Comparison of ENCODE assay signal across 11 cellular contexts in genomic region chr7:20141666-20142065, GRCh38.
A peak's percentile ranks its signal among the peaks of the same experiment; 100 is the strongest.
DNase-seq lines count a peak whose midpoint lies in the region; FAIRE-seq and TF ChIP-seq lines count a peak whose summit lies in the region.
"Had no signal": no experiment of that assay in that cellular context is flagged by ENCODE, and none has a peak within 500 bp of the region (broad histone marks: within the 10 kb centered on the region; RNA-seq: fewer than 3 reads in every experiment).

No MANE protein-coding gene starts in this region.

- H3K27ac Mint-ChIP-seq in activated T-helper 2 cell treated with anti-CD3 and anti-CD28 coated beads, Interferon-gamma antibody, Interleukin-2, Interleukin-4, amounts not matched to agents 10 μg/mL and 5 μg/mL and 100 μg/mL, durations not matched to agents 14 hours and 24 hours and 36 hours: no peak overlapping the region
- no peak overlapping the region for H3K27ac Mint-ChIP-seq in activated CD4-positive, alpha-beta T cell treated with anti-CD3 and anti-CD28 coated beads, Interleukin-2, amount 10 ng/mL, durations not matched to agents 24 days and 14 days
- H3K27ac Mint-ChIP-seq: activated T-helper 17 cell treated with anti-CD3 and anti-CD28 coated beads, Interleukin-2, amount 50 U/mL, for 72 hours had no signal

- H3K9me3 Mint-ChIP-seq in activated T-helper 2 cell treated with anti-CD3 and anti-CD28 coated beads, Interferon-gamma antibody, Interleukin-2, Interleukin-4, amounts not matched to agents 10 μg/mL and 5 μg/mL and 100 μg/mL, durations not matched to agents 14 hours and 24 hours and 36 hours: no peaks in the 10 kb centered on the region
- no peaks in the 10 kb centered on the region for H3K9me3 Mint-ChIP-seq in activated CD4-positive, alpha-beta T cell treated with anti-CD3 and anti-CD28 coated beads, Interleukin-2, amount 10 ng/mL, durations not matched to agents 24 days and 14 days
- H3K9me3 Mint-ChIP-seq: central memory CD8-positive, alpha-beta T cell had no signal

- TF ChIP-seq CTCF in GM10266 (IDR thresholded peaks at IDR 0.05; ENCODE audit: control insufficient read depth, insufficient read depth, low read depth, missing control alignments): no peak

- DNase-seq in GM10266 (ENCODE audit: extremely low spot score): peak; percentile 18
- DNase-seq in NCI-H1092 treated with DMSO at 0.1 percent for 48 hours (lab: John Stamatoyannopoulos, UW): peak; percentile 36
- peak; percentile 58 for DNase-seq in RPMI7951 (ENCODE audit: low read depth)
- DNase-seq in OCI-M2 (lab: John Stamatoyannopoulos, UW; ENCODE audit: unreplicated experiment): no peak
- DNase-seq in activated T-helper 2 cell treated with anti-CD3 and anti-CD28 coated beads, Interferon-gamma antibody, Interleukin-2, Interleukin-4, amounts not matched to agents 10 μg/mL and 5 μg/mL and 100 μg/mL, durations not matched to agents 14 hours and 24 hours and 36 hours (ENCODE audit: low spot score): no peak
- no peak for DNase-seq in activated CD4-positive, alpha-beta T cell treated with anti-CD3 and anti-CD28 coated beads, Interleukin-2, amount 10 ng/mL, durations not matched to agents 24 days and 14 days
- no peak for DNase-seq in NCI-H1694 treated with DMSO at 0.1 percent for 48 hours (lab: John Stamatoyannopoulos, UW)
- DNase-seq: activated CD4-positive, alpha-beta T cell treated with anti-CD3 and anti-CD28 coated beads for 48 hours had no signal

- FAIRE-seq in islet of Langerhans (lab: Jason Lieb, UNC): peak; percentile 100

- intact Hi-C loops in activated T-helper 2 cell treated with anti-CD3 and anti-CD28 coated beads, Interferon-gamma antibody, Interleukin-2, Interleukin-4, amounts not matched to agents 10 μg/mL and 5 μg/mL and 100 μg/mL, durations not matched to agents 14 hours and 24 hours and 36 hours (cut with micrococcal nuclease): no loop called here
- intact Hi-C loops in activated CD4-positive, alpha-beta T cell treated with anti-CD3 and anti-CD28 coated beads, Interleukin-2, amount 10 ng/mL, durations not matched to agents 24 days and 14 days (cut with micrococcal nuclease): no loop called here

- no peaks in the 10 kb centered on the region for H3K36me3 Mint-ChIP-seq in activated T-helper 2 cell treated with anti-CD3 and anti-CD28 coated beads, Interferon-gamma antibody, Interleukin-2, Interleukin-4, amounts not matched to agents 10 μg/mL and 5 μg/mL and 100 μg/mL, durations not matched to agents 14 hours and 24 hours and 36 hours (ENCODE audit: low read depth)
- H3K36me3 Mint-ChIP-seq in activated CD4-positive, alpha-beta T cell treated with anti-CD3 and anti-CD28 coated beads, Interleukin-2, amount 10 ng/mL, durations not matched to agents 24 days and 14 days (ENCODE audit: low read depth): no peaks in the 10 kb centered on the region

- no peak overlapping the region for H3K4me3 Mint-ChIP-seq in activated T-helper 2 cell treated with anti-CD3 and anti-CD28 coated beads, Interferon-gamma antibody, Interleukin-2, Interleukin-4, amounts not matched to agents 10 μg/mL and 5 μg/mL and 100 μg/mL, durations not matched to agents 14 hours and 24 hours and 36 hours (ENCODE audit: low read depth)
- H3K4me3 Mint-ChIP-seq in activated CD4-positive, alpha-beta T cell treated with anti-CD3 and anti-CD28 coated beads, Interleukin-2, amount 10 ng/mL, durations not matched to agents 24 days and 14 days: no peak overlapping the region
- H3K4me3 Mint-ChIP-seq: activated T-helper 17 cell treated with anti-CD3 and anti-CD28 coated beads, Interleukin-2, amount 50 U/mL, for 72 hours; central memory CD8-positive, alpha-beta T cell had no signal

- H3K27me3 Mint-ChIP-seq in activated T-helper 2 cell treated with anti-CD3 and anti-CD28 coated beads, Interferon-gamma antibody, Interleukin-2, Interleukin-4, amounts not matched to agents 10 μg/mL and 5 μg/mL and 100 μg/mL, durations not matched to agents 14 hours and 24 hours and 36 hours (ENCODE audit: low read depth): no peaks in the 10 kb centered on the region
- H3K27me3 Mint-ChIP-seq in activated CD4-positive, alpha-beta T cell treated with anti-CD3 and anti-CD28 coated beads, Interleukin-2, amount 10 ng/mL, durations not matched to agents 24 days and 14 days: no peaks in the 10 kb centered on the region
- H3K27me3 Mint-ChIP-seq: activated T-helper 17 cell treated with anti-CD3 and anti-CD28 coated beads, Interleukin-2, amount 50 U/mL, for 72 hours; central memory CD8-positive, alpha-beta T cell had no signal

- H3K4me1 Mint-ChIP-seq in activated T-helper 2 cell treated with anti-CD3 and anti-CD28 coated beads, Interferon-gamma antibody, Interleukin-2, Interleukin-4, amounts not matched to agents 10 μg/mL and 5 μg/mL and 100 μg/mL, durations not matched to agents 14 hours and 24 hours and 36 hours (ENCODE audit: low read depth): no peaks in the 10 kb centered on the region
- no peaks in the 10 kb centered on the region for H3K4me1 Mint-ChIP-seq in activated CD4-positive, alpha-beta T cell treated with anti-CD3 and anti-CD28 coated beads, Interleukin-2, amount 10 ng/mL, durations not matched to agents 24 days and 14 days
- H3K4me1 Mint-ChIP-seq: activated T-helper 17 cell treated with anti-CD3 and anti-CD28 coated beads, Interleukin-2, amount 50 U/mL, for 72 hours; central memory CD8-positive, alpha-beta T cell had no signal

Comparison
In these comparisons a context has a peak if more than half of its experiments do, and no peak if none do; other contexts are left out.
1. DNase-seq: peak in GM10266 (single experiment), NCI-H1092 treated with DMSO at 0.1 percent for 48 hours (single experiment) and RPMI7951 (single experiment); none in OCI-M2 (single experiment), activated T-helper 2 cell treated with anti-CD3 and anti-CD28 coated beads, Interferon-gamma antibody, Interleukin-2, Interleukin-4, amounts not matched to agents 10 μg/mL and 5 μg/mL and 100 μg/mL, durations not matched to agents 14 hours and 24 hours and 36 hours (single experiment), activated CD4-positive, alpha-beta T cell treated with anti-CD3 and anti-CD28 coated beads, Interleukin-2, amount 10 ng/mL, durations not matched to agents 24 days and 14 days (single experiment) and NCI-H1694 treated with DMSO at 0.1 percent for 48 hours (single experiment).